Comparison of ENCODE assay signal across 11 cellular contexts in genomic region chr5:30209752-30210151, GRCh38.
"Had no signal": no experiment of that assay in that cellular context is flagged by ENCODE, and none has a peak within 500 bp of the region (broad histone marks: within the 10 kb centered on the region; RNA-seq: fewer than 3 reads in every experiment).

No MANE protein-coding gene starts in this region.

- H3K4me2 ChIP-seq: GM23338 had no signal

- H3K4me3 ChIP-seq: GM23248, GM23338, HAP-1 had no signal

- H3K4me1 ChIP-seq: HAP-1 had no signal

- ATAC-seq: GM23338, HCT116 had no signal

- H3K27ac ChIP-seq: GM23248 had no signal

- FAIRE-seq: H1, H54 had no signal

- H3K9ac ChIP-seq: GM23248 had no signal

- H3K9me3 ChIP-seq: HAP-1 had no signal

- H2AFZ ChIP-seq: GM23248, GM23338 had no signal

- H3K36me3 ChIP-seq: HAP-1 had no signal

- DNase-seq: GM23248, GOT3, H7, H9, HCEC 1CT, HFFc6 had no signal
